24 cellular contexts compared by ENCODE assay signal in the genomic region with DNA sequence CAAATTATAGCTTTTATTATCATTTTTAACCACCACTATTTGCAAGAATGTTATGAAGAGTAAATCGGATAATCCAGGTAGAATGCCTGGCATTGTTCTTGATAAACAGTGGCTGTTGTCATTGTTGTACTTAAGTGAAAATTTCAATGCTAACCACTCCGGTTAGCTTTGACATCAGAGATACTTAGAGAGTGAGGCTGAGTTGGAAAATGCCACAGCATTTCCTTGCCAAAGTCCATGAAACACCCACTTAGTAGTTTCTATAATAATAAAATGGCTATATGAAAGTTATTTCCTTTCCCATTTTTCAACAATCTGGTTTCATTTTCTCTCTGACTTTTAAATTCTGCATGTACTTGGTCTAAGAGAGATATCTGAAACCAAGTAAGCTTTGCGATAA.
"Had no signal": no experiment of that assay in that cellular context is flagged by ENCODE, and none has a peak within 500 bp of the region (broad histone marks: within the 10 kb centered on the region; RNA-seq: fewer than 3 reads in every experiment).

No MANE protein-coding gene starts in this region.

- H3K36me3 ChIP-seq: MG63, WERI-Rb-1 had no signal

- H3K4me2 ChIP-seq: KMS-11 had no signal

- H3K27me3 ChIP-seq: MG63 had no signal

- H3K27ac ChIP-seq: KMS-11, SK-N-MC, WERI-Rb-1 had no signal

- H3K9ac ChIP-seq: KMS-11 had no signal

- H3K4me3 ChIP-seq: MG63, SK-N-MC had no signal

- DNase-seq: activated CD4-positive, alpha-beta T cell treated with anti-CD3 and anti-CD28 coated beads for 4 hours; activated CD4-positive, alpha-beta T cell treated with anti-CD3 and anti-CD28 coated beads, Interleukin-2, amount 50 U/mL, for 4 hours; activated CD8-positive, alpha-beta T cell treated with anti-CD3 and anti-CD28 coated beads, Interleukin-2, amount 10 ng/mL, durations not matched to agents 7 days and 5 days; activated effector memory CD4-positive, alpha-beta T cell treated with Interleukin-2 at 50 U/mL for 16 hours; activated naive CD4-positive, alpha-beta T cell; activated T-cell treated with anti-CD3 and anti-CD28 coated beads, Interleukin-2, amount 50 U/mL, for 24 hours; amniotic stem cell; MG63; MV-4-11; NCI-H1092 treated with DMSO at 0.1 percent for 48 hours; NCI-H1417 treated with DMSO at 0.1 percent for 48 hours; NCI-H1694; NCI-H2029 treated with DMSO at 0.1 percent for 48 hours; NCI-H510A treated with DMSO at 0.1 percent for 48 hours; NCI-H69; NK-92 treated with Interleukin-12 subunit alpha and Interleukin-12 subunit beta, amount 100 ng/mL, for 24 hours; OCI-M1; RPMI8226; T-cell; T-helper 2 cell; T1000; WERI-Rb-1 had no signal

- H3K9me3 ChIP-seq: MG63 had no signal
